8 cellular contexts compared by ENCODE assay signal in the genomic region with DNA sequence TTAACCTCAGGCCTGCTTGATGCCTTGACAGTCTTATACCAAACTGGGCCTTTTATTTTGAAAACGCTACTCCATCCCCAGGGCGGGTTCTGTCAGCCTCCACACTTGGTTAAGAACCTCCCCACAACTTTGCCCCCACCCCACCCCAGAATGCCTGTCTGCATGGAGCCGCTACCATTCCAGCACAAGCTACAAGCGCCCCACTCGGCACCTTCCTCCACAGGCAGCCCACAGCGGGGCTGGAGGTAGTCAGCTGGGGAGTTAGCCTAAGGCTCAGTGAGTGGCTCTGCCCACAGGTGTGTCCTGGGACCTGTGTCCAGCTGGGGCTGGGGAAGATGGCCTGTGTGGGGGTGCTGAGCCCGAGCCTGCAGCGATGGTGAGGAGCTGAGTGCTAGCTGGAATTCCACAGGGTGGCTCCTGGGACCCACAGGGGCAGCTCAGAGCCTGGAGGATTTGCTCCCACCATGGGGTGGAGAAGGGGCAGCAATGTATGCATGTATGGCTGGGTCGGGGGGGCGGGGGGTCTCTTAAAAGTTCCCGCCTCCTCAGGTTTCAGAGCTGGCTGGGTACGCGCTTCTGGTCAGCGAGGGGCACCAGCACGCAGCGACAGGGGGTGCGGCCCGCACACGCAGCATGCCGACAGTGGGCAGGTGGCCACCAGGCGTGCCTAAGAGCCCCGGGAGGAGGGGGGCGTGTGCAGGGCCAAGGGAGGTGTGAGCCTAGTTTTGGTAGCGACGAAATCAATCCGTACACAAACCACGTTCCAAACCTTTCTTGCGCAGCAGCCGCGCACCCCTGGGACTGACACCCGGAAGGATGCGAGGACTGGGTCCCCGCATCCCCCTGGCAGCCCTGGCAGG. TPM values are rescaled to one million over a fixed set of nuclear protein-coding genes. Genes with fewer than 3 reads are reported as not detected.
DNase-seq lines count a peak whose midpoint lies in the region; ATAC-seq and TF ChIP-seq lines count a peak whose summit lies in the region.

No MANE protein-coding gene starts in this region.

- no peak for TF ChIP-seq POLR2A in body of pancreas (IDR thresholded peaks at IDR 0.05)
- TF ChIP-seq POLR2A in testis (IDR thresholded peaks at IDR 0.05) = no peak

- 29 to 70% methylated on average over 5 to 32 of the region's 33 CpGs for WGBS in body of pancreas, 2 donors
- WGBS in testis, 2 donors = 0 to 5% methylated on average over 2 to 28 of the region's 33 CpGs

- ATAC-seq in body of pancreas = peak; percentile 26
- peak; percentile 7 for ATAC-seq in left lung
- no peak for ATAC-seq in GM19452 (IDR thresholded peaks at IDR 0.05; ENCODE audit: unreplicated experiment)
- ATAC-seq in HG02973 (IDR thresholded peaks at IDR 0.05; ENCODE audit: unreplicated experiment) = no peak
- ATAC-seq in GM18870 (IDR thresholded peaks at IDR 0.05; ENCODE audit: unreplicated experiment) = no peak

- H3K9me3 ChIP-seq in body of pancreas = no peaks in the 10 kb centered on the region
- H3K9me3 ChIP-seq in left lung = no peaks in the 10 kb centered on the region
- H3K9me3 ChIP-seq in testis = no peaks in the 10 kb centered on the region

- H3K4me3 ChIP-seq in body of pancreas = peak overlapping the region; percentile 48 to 68
- H3K4me3 ChIP-seq in left lung = peak overlapping the region; percentile 54 to 59
- H3K4me3 ChIP-seq in testis = peak overlapping the region; percentile 69 to 92

- intact Hi-C loops in body of pancreas (cut with DNase I) = no loop called here
- intact Hi-C loops in left lung (cut with DNase I) = no loop called here
- intact Hi-C loops in testis (cut with DNase I; ENCODE audit: low total_unique reads) = no loop called here

- no peak for TF ChIP-seq CTCF in body of pancreas (IDR thresholded peaks at IDR 0.05)
- no peak for TF ChIP-seq CTCF in left lung (IDR thresholded peaks at IDR 0.05)
- no peak for TF ChIP-seq CTCF in testis (IDR thresholded peaks at IDR 0.05)

- peak; percentile 62 for DNase-seq in NCI-H82 (lab: John Stamatoyannopoulos, UW)
- no peak for DNase-seq in NCI-H82 treated with DMSO at 0.1 percent for 48 hours (lab: John Stamatoyannopoulos, UW; ENCODE audit: unreplicated experiment)
- DNase-seq in body of pancreas = peak in 3 of 4 donors; percentile 23 to 48 (median 37)
- DNase-seq in left lung = no peak
- DNase-seq in testis = peak; percentile 75

- H3K27me3 ChIP-seq in body of pancreas (no peaks in the 10 kb centered on the region), left lung (peaks cover 0 to 41% of the 10 kb centered on the region in 2 donors), testis (no peaks in the 10 kb centered on the region)

- H3K27ac ChIP-seq in body of pancreas (peak overlapping the region; percentile 39 to 76 (median 61)), left lung (no peak overlapping the region), testis (peak overlapping the region; percentile 91 to 93)

- H3K36me3 ChIP-seq in body of pancreas (replicated peaks in 1 of 2; ENCODE audit: insufficient read depth in 1 of 2, low read depth in 2 of 2) = no peaks in the 10 kb centered on the region
- H3K36me3 ChIP-seq in left lung = no peaks in the 10 kb centered on the region
- no peaks in the 10 kb centered on the region for H3K36me3 ChIP-seq in testis (ENCODE audit: low read depth, missing control alignments)

- H3K4me1 ChIP-seq in body of pancreas (peaks cover 23% of the 10 kb centered on the region), left lung (peaks cover 3 to 14% of the 10 kb centered on the region in 2 donors), testis (peaks cover 47% of the 10 kb centered on the region)

RNA-seq across cellular contexts. Expression of gene ETNK2, which starts 0.9 kb away (rescaled TPM):
- total RNA-seq in body of pancreas = 10 to 100 TPM in 1 of 2 donors, 1 to 10 TPM in 1; 4.0 to 15.8 TPM
- 1 to 10 TPM; 2.6 to 6.4 TPM for total RNA-seq in left lung
- 100 to 1,000 TPM; 116 to 227 TPM for total RNA-seq in testis
- polyA plus RNA-seq in testis (ENCODE audit: insufficient read depth, low read depth, low replicate concordance) = 187 TPM

RNA-seq across cellular contexts. Expression of gene REN, which starts 15.2 kb away (rescaled TPM):
- total RNA-seq in body of pancreas = not detected
- total RNA-seq in left lung = 1 to 10 TPM in 1 of 2 donors, under 1 TPM in 1; 0.18 to 2.4 TPM
- not detected for total RNA-seq in testis
- polyA plus RNA-seq in testis (ENCODE audit: insufficient read depth, low read depth, low replicate concordance) = 2.2 TPM

RNA-seq across cellular contexts. Expression of gene KISS1, which starts 45.4 kb away (rescaled TPM):
- total RNA-seq in body of pancreas (not detected), left lung (1 to 10 TPM in 1 of 2 donors, not detected in 1; 1.5 TPM), testis (1 to 10 TPM; 1.8 to 3.5 TPM)
- polyA plus RNA-seq in testis (ENCODE audit: insufficient read depth, low read depth, low replicate concordance) = 3.7 TPM

Comparison
In these comparisons a context has a peak if more than half of its experiments do, and no peak if none do; other contexts are left out.
1. DNase-seq: peak in NCI-H82 (single experiment), body of pancreas (3 of 4) and testis (single experiment); none in NCI-H82 treated with DMSO at 0.1 percent for 48 hours (single experiment) and left lung (0 of 2).
2. ATAC-seq: peak in body of pancreas (single experiment) and left lung (single experiment); none in GM19452 (single experiment), HG02973 (single experiment) and GM18870 (single experiment).
3. H3K27ac ChIP-seq: peak in body of pancreas (4 of 4) and testis (2 of 2); none in left lung (0 of 2).
4. RNA of gene ETNK2, which starts 0.9 kb away (total RNA-seq): 116 to 227 TPM in testis; 4.0 to 15.8 TPM in body of pancreas and 2.6 to 6.4 TPM in left lung; every median in the first group is over 4 times any median in the second.
5. Peak in every context shown above with its lines, with median percentiles within 50 percentile points of each other: H3K4me3 ChIP-seq.